Comparison of ENCODE assay signal across 19 cellular contexts in genomic region chr9:71671289-71671688, GRCh38.
DNase-seq lines count a peak whose midpoint lies in the region; ATAC-seq, FAIRE-seq and TF ChIP-seq lines count a peak whose summit lies in the region.
"Had no signal": no experiment of that assay in that cellular context is flagged by ENCODE, and none has a peak within 500 bp of the region (broad histone marks: within the 10 kb centered on the region; RNA-seq: fewer than 3 reads in every experiment).

No MANE protein-coding gene starts in this region.

- 91% methylated on average over 3 of the region's 3 CpGs for WGBS in A549 (ENCODE audit: missing lambda C conversion rate)
- WGBS in IMR-90 (ENCODE audit: extremely low coverage in 2 of 2, insufficient read length in 1 of 2), 2 experiments: no CpG with 5 or more reads among the region's 3 CpGs

- no peaks in the 10 kb centered on the region for H3K36me3 Mint-ChIP-seq in dendritic cell treated with granulocyte-macrophage colony-stimulating factor and Interleukin-4, amounts not matched to agents 40 ng/mL and 50 ng/mL, for 4 days (ENCODE audit: low read depth)
- H3K36me3 Mint-ChIP-seq: CD4-positive, alpha-beta memory T cell had no signal

- no peaks in the 10 kb centered on the region for H3K9me1 ChIP-seq in IMR-90 (ENCODE audit: insufficient read depth, low read length)

- H3K56ac ChIP-seq in IMR-90 (ENCODE audit: extremely low read depth, insufficient read depth, low read length): no peak overlapping the region

- no peak overlapping the region for H2BK120ac ChIP-seq in IMR-90 (ENCODE audit: low read depth, low read length)

- no peak overlapping the region for H3K9ac ChIP-seq in IMR-90 (ENCODE audit: low read depth, low read length)
- H3K9ac ChIP-seq: GM23248 had no signal

- no peak for DNase-seq in A549 (ENCODE audit: low read depth in 1 of 2, low spot score in 1 of 2)
- DNase-seq in IMR-90: no peak
- DNase-seq in activated CD4-positive, alpha-beta T cell treated with anti-CD3 and anti-CD28 coated beads for 48 hours: no peak
- DNase-seq: 8988T; C1 segment of cervical spinal cord; Calu3; CD4-positive, alpha-beta memory T cell; COR-L47; DMS53; DMS79 treated with DMSO at 0.1 percent for 48 hours; GM23248; H7; HCEC 1CT had no signal

- no peak overlapping the region for H2BK5ac ChIP-seq in IMR-90 (ENCODE audit: low read depth, low read length, poor library complexity, severe bottlenecking)

- dilution Hi-C loops in IMR-90 (cut with HindIII; ENCODE audit: low sequenced_read_pairs, unreplicated experiment): no loop called here

- no peak overlapping the region for H3K4me2 ChIP-seq in A549
- no peak overlapping the region for H3K4me2 ChIP-seq in IMR-90 (ENCODE audit: low read depth, low read length)

- no peak overlapping the region for H3K23ac ChIP-seq in IMR-90 (ENCODE audit: low read depth, low read length)

- FAIRE-seq in A549 (lab: Jason Lieb, UNC): peak; percentile 46
- FAIRE-seq: GM12892, GM19239, H1 had no signal

- no peaks in the 10 kb centered on the region for H3K79me1 ChIP-seq in IMR-90 (ENCODE audit: low read depth in 1 of 2, low read length in 2 of 2)

- in situ Hi-C loops in IMR-90 (cut with MboI; ENCODE audit: low sequenced_read_pairs): no loop called here

- no peak overlapping the region for H4K8ac ChIP-seq in IMR-90 (ENCODE audit: low read depth in 2 of 2, low read length in 2 of 2)

- H4K20me1 ChIP-seq in IMR-90 (ENCODE audit: insufficient read depth, low read length): no peaks in the 10 kb centered on the region

- H3K9me3 ChIP-seq in A549 (peaks cover 1% of the 10 kb centered on the region; the same call in 1 of the 3 replicates), IMR-90 (ENCODE audit: control insufficient read depth, insufficient read depth, low read length) (no peaks in the 10 kb centered on the region)

- no peak overlapping the region for H3K4ac ChIP-seq in IMR-90 (ENCODE audit: low read depth, low read length)

- no peak overlapping the region for H3K4me3 Mint-ChIP-seq in dendritic cell treated with granulocyte-macrophage colony-stimulating factor and Interleukin-4, amounts not matched to agents 40 ng/mL and 50 ng/mL, for 4 days
- H3K4me3 Mint-ChIP-seq: CD4-positive, alpha-beta memory T cell had no signal

- H4K5ac ChIP-seq in IMR-90 (ENCODE audit: low read depth, low read length): no peak overlapping the region

- TF ChIP-seq EP300 in A549 (IDR thresholded peaks at IDR 0.05): no peak

- no peak for ATAC-seq in A549
- ATAC-seq in IMR-90 (ENCODE audit: low read depth): no peak
- no peak for ATAC-seq in GM18502 (IDR thresholded peaks at IDR 0.05; ENCODE audit: poor library complexity, unreplicated experiment)
- no peak for ATAC-seq in HG03280 (IDR thresholded peaks at IDR 0.05; ENCODE audit: unreplicated experiment)

- no peak overlapping the region for H2AK5ac ChIP-seq in IMR-90 (ENCODE audit: low read depth, low read length)

- no peak overlapping the region for H2AFZ ChIP-seq in IMR-90 (replicated peaks; ENCODE audit: low read length, poor library complexity)
- H2AFZ ChIP-seq: GM23248 had no signal

- H3K14ac ChIP-seq in IMR-90 (replicated peaks; ENCODE audit: low read depth, low read length): no peak overlapping the region

- H2BK15ac ChIP-seq in IMR-90 (ENCODE audit: low read depth, low read length): no peak overlapping the region

- H3K36me3 ChIP-seq in IMR-90 (ENCODE audit: control insufficient read depth, insufficient read depth, low read length): no peaks in the 10 kb centered on the region

- H3K27ac ChIP-seq in A549: no peak overlapping the region
- H3K27ac ChIP-seq in IMR-90 (ENCODE audit: insufficient read depth, low read length): no peak overlapping the region
- H3K27ac ChIP-seq: GM23248 had no signal

- intact Hi-C loops in IMR-90 (cut with micrococcal nuclease): no loop called here
- intact Hi-C loops in dendritic cell treated with granulocyte-macrophage colony-stimulating factor and Interleukin-4, amounts not matched to agents 40 ng/mL and 50 ng/mL, for 4 days (cut with micrococcal nuclease): no loop called here

- TF ChIP-seq POLR2A in A549 (IDR thresholded peaks at IDR 0.05; ENCODE audit: low read length) (no peak), IMR-90 (IDR thresholded peaks at IDR 0.05; ENCODE audit: low read depth, low read length) (no peak)

- H3K4me3 ChIP-seq in A549 (no peak overlapping the region), IMR-90 (ENCODE audit: insufficient read depth, low read depth, low read length) (no peak overlapping the region)
- H3K4me3 ChIP-seq: GM23248 had no signal

- POLR2A ChIA-PET in A549 (lab: Yijun Ruan, JAX): no interaction called here
- POLR2A ChIA-PET in IMR-90 (lab: Charles Lee; ENCODE audit: unreplicated experiment): no interaction called here

- H2AK9ac ChIP-seq in IMR-90 (replicated peaks; ENCODE audit: low read depth, low read length, poor library complexity): no peak overlapping the region

- H3K4me1 Mint-ChIP-seq in dendritic cell treated with granulocyte-macrophage colony-stimulating factor and Interleukin-4, amounts not matched to agents 40 ng/mL and 50 ng/mL, for 4 days (ENCODE audit: low read depth): peaks cover 43% of the 10 kb centered on the region

- H4K91ac ChIP-seq in IMR-90 (ENCODE audit: insufficient read depth, low read depth, low read length): no peak overlapping the region

- H3K4me1 ChIP-seq in A549 (peaks cover 17% of the 10 kb centered on the region), IMR-90 (ENCODE audit: control insufficient read depth, insufficient read depth, low read length) (no peaks in the 10 kb centered on the region)

- no peak overlapping the region for H2BK20ac ChIP-seq in IMR-90 (ENCODE audit: low read depth, low read length)

- H3K27me3 Mint-ChIP-seq in dendritic cell treated with granulocyte-macrophage colony-stimulating factor and Interleukin-4, amounts not matched to agents 40 ng/mL and 50 ng/mL, for 4 days: no peaks in the 10 kb centered on the region
- H3K27me3 Mint-ChIP-seq: CD4-positive, alpha-beta memory T cell had no signal

- H3K27me3 ChIP-seq in IMR-90 (ENCODE audit: control insufficient read depth, insufficient read depth, low read length): no peaks in the 10 kb centered on the region

- H3K27ac Mint-ChIP-seq in dendritic cell treated with granulocyte-macrophage colony-stimulating factor and Interleukin-4, amounts not matched to agents 40 ng/mL and 50 ng/mL, for 4 days: peak overlapping the region; percentile 70

- CTCF ChIA-PET in A549 (lab: Yijun Ruan, JAX) (interaction anchor here (1.5 kb wide), 1 partner anchor 10 kb away, joined by 5 read pairs; no protein-coding TSS in a partner anchor), IMR-90 (lab: Yijun Ruan, JAX) (no interaction called here)

- TF ChIP-seq RAD21 in A549 (conservative IDR thresholded peaks at IDR 0.05 in 1 of 2, IDR thresholded peaks at IDR 0.05 in 1 of 2): no peak
- TF ChIP-seq RAD21 in IMR-90 (IDR thresholded peaks at IDR 0.05; ENCODE audit: low read length): no peak

- H3K9me3 Mint-ChIP-seq in dendritic cell treated with granulocyte-macrophage colony-stimulating factor and Interleukin-4, amounts not matched to agents 40 ng/mL and 50 ng/mL, for 4 days: no peaks in the 10 kb centered on the region

- TF ChIP-seq CTCF in A549 (IDR thresholded peaks at IDR 0.05): no peak
- TF ChIP-seq CTCF in IMR-90 (conservative IDR thresholded peaks at IDR 0.05; ENCODE audit: low read depth, low read length): no peak

- BruUV-seq in IMR-90 (replicated peaks; lab: Mats Ljungman, UMichigan): no TSS peak

- no peak overlapping the region for H3K18ac ChIP-seq in IMR-90 (ENCODE audit: low read depth, low read length)

TF ChIP-seq in A549, 52 proteins besides CTCF, POLR2A, EP300 and RAD21:
- TF ChIP-seq MAFK (IDR thresholded peaks at IDR 0.05; ENCODE audit: partially characterized antibody) (peak; percentile 53), MAX (IDR thresholded peaks at IDR 0.05) (no peak)

TF ChIP-seq in IMR-90, 13 proteins besides CTCF, POLR2A, EP300 and RAD21:
- TF ChIP-seq MAFK (IDR thresholded peaks at IDR 0.05; ENCODE audit: low read depth, low read length) (0 out of 2 replicates have a peak, but pooled peaks have one; percentile 17), NFE2L2 (IDR thresholded peaks at IDR 0.05; ENCODE audit: low read depth, low read length) (no peak)
